Comparison of ENCODE assay signal across 8 cellular contexts in the genomic region with DNA sequence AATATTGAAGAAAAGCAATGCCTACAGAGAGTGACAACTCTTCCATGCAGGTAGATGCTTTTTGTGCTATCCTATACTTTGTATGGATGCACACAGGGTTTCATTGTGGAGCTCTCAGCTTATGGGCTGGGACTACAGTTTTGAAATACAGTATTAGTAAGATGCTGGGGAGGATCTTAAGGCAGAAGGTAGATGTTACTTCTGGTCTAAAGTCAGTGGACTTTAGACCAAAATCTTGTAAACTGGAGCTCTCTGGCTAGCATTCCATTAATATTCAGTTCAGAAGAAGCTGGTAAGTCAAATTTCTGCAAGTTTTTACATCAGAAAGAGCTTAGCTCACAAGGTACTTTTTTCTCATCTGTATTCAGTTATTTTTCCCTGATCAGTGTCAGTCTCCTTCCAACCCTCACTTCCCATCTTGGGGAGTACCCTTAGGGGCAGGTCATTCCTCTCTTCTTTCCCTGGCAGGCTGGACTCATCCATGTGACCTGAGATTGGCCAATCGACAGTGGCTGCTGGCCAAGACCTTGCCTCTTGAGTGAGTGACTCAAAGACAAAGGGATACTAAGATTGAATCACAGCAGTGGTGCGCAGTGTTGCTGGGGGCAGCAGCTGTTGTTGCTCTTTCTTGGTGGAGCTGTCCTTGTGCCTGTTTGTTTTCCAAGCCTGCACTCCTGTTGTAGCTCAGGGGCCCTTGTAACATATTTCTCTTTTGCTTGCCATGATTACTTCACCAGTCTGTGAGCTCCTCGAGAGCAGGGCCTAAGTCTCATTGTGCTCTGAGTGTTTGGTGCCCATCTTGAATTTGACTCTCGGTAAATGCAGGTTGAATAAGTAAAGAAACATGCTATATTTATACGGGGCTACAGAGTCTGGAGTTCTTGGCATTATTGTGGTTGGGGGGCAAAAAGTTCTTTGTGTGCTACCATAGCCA. TPM values are rescaled to one million over a fixed set of nuclear protein-coding genes. Genes with fewer than 3 reads are reported as not detected.
DNase-seq lines count a peak whose midpoint lies in the region; ATAC-seq and TF ChIP-seq lines count a peak whose summit lies in the region.

No MANE protein-coding gene starts in this region.

- H3K4ac ChIP-seq in neuronal stem cell (ENCODE audit: low read length): no peak overlapping the region

- H3K9me3 ChIP-seq in HAP-1 (no peaks in the 10 kb centered on the region), NT2/D1 (ENCODE audit: insufficient read depth, low read length) (peaks cover 10% of the 10 kb centered on the region; the same call in 1 of the 2 replicates), neuronal stem cell (replicated peaks in 1 of 2; ENCODE audit: control insufficient read depth in 2 of 2, insufficient read depth in 1 of 2, low read depth in 1 of 2, low read length in 2 of 2) (peaks cover 0 to 7% of the 10 kb centered on the region in 2 donors), transverse colon (no peaks in the 10 kb centered on the region)

- no peak for TF ChIP-seq EP300 in transverse colon (IDR thresholded peaks at IDR 0.05; ENCODE audit: low read depth)

- H3K18ac ChIP-seq in neuronal stem cell (ENCODE audit: low read length): peak overlapping the region; percentile 86

- in situ Hi-C loops in HAP-1 (cut with MboI; ENCODE audit: low sequenced_read_pairs) (no loop called here), transverse colon (cut with MboI; ENCODE audit: low pct_ligation_motif_present in 1 of 4, low pct_unique_long_range_greater_than_20kb in 1 of 4, low sequenced_read_pairs in 3 of 4) (no loop called here)

- H3K27me3 ChIP-seq in HAP-1 (ENCODE audit: low read depth): no peaks in the 10 kb centered on the region
- peaks cover 8% of the 10 kb centered on the region for H3K27me3 ChIP-seq in NT2/D1 (ENCODE audit: insufficient read depth, insufficient read length)
- no peaks in the 10 kb centered on the region for H3K27me3 ChIP-seq in neuronal stem cell (ENCODE audit: control insufficient read depth in 3 of 3, insufficient read depth in 3 of 3, low read depth in 1 of 3, low read length in 3 of 3)
- no peaks in the 10 kb centered on the region for H3K27me3 ChIP-seq in transverse colon

- TF ChIP-seq POLR2A in transverse colon (IDR thresholded peaks at IDR 0.05): peak; percentile 49

- H4K91ac ChIP-seq in neuronal stem cell (ENCODE audit: low read depth, low read length, poor library complexity): no peak overlapping the region

- peak overlapping the region; percentile 41 for H3K4me2 ChIP-seq in neuronal stem cell (ENCODE audit: insufficient read depth, low read length, poor library complexity, severe bottlenecking)

- peak overlapping the region; percentile 92 for H2AFZ ChIP-seq in neuronal stem cell (ENCODE audit: low read length)

- intact Hi-C loops in transverse colon (cut with DNase I; ENCODE audit: low total_unique reads): no loop called here

- H3K36me3 ChIP-seq in HAP-1 (replicated peaks): no peaks in the 10 kb centered on the region; the same call in 1 of the 2 replicates
- H3K36me3 ChIP-seq in NT2/D1 (ENCODE audit: insufficient read depth, insufficient read length, low read length): peaks cover 5% of the 10 kb centered on the region
- H3K36me3 ChIP-seq in neuronal stem cell (replicated peaks in 1 of 2; ENCODE audit: control insufficient read depth in 2 of 2, insufficient read depth in 2 of 2, low read length in 2 of 2): peaks cover 0 to 11% of the 10 kb centered on the region in 2 donors
- no peaks in the 10 kb centered on the region for H3K36me3 ChIP-seq in transverse colon

- TF ChIP-seq CTCF in AG10803 (conservative IDR thresholded peaks at IDR 0.05; ENCODE audit: low read length) (no peak), transverse colon (IDR thresholded peaks at IDR 0.05) (no peak)

- no peaks in the 10 kb centered on the region for H3K79me1 ChIP-seq in neuronal stem cell (ENCODE audit: low read depth, low read length)

- no CpG with 5 or more reads among the region's 5 CpGs for WGBS in neuronal stem cell (ENCODE audit: extremely low coverage in 2 of 2, insufficient read length in 2 of 2, insufficient replicate concordance in 1 of 2), 2 donors
- whole genome bisulfite sequencing in transverse colon (ENCODE audit: low coverage in 1 of 2), 2 donors: 56 to 67% methylated on average over 1 to 5 of the region's 5 CpGs

- H3K14ac ChIP-seq in neuronal stem cell (ENCODE audit: low read length): no peak overlapping the region

- ATAC-seq in GM21717 (IDR thresholded peaks at IDR 0.05; ENCODE audit: unreplicated experiment): no peak

- no peak overlapping the region for H2AK5ac ChIP-seq in neuronal stem cell (ENCODE audit: low read depth, low read length)

- no peak overlapping the region for H4K8ac ChIP-seq in neuronal stem cell (ENCODE audit: low read depth, low read length)

- H3K23ac ChIP-seq in neuronal stem cell (ENCODE audit: low read depth, low read length, poor library complexity): no peak overlapping the region

- H2BK120ac ChIP-seq in neuronal stem cell (ENCODE audit: low read depth, low read length): no peak overlapping the region

- no peak overlapping the region for H2BK5ac ChIP-seq in neuronal stem cell (ENCODE audit: low read length)

- H2BK15ac ChIP-seq in neuronal stem cell (ENCODE audit: low read length): no peak overlapping the region

- peaks cover 15% of the 10 kb centered on the region for H3K4me1 ChIP-seq in HAP-1
- peaks cover 6% of the 10 kb centered on the region for H3K4me1 ChIP-seq in NT2/D1 (ENCODE audit: insufficient read depth, insufficient read length)
- peaks cover 10 to 25% of the 10 kb centered on the region in 2 donors for H3K4me1 ChIP-seq in neuronal stem cell (ENCODE audit: control insufficient read depth in 2 of 2, insufficient read depth in 1 of 2, low read depth in 1 of 2, low read length in 2 of 2)
- H3K4me1 ChIP-seq in transverse colon: peaks cover 23 to 59% (median 33%) of the 10 kb centered on the region in 4 donors

- H2BK12ac ChIP-seq in neuronal stem cell (ENCODE audit: low read length): no peak overlapping the region

- H3K9ac ChIP-seq in NT2/D1 (ENCODE audit: insufficient read length, low read depth) (peak overlapping the region; percentile 24), neuronal stem cell (ENCODE audit: low read depth, low read length, poor library complexity) (no peak overlapping the region)

- peak; percentile 99 for DNase-seq in AG10803 (ENCODE audit: low read depth)
- peak; percentile 60 to 78 for DNase-seq in HAP-1 (ENCODE audit: low spot score in 2 of 2)
- DNase-seq in NT2/D1 (ENCODE audit: low read depth, low spot score): peak; percentile 75
- DNase-seq in activated naive CD4-positive, alpha-beta T cell treated with anti-CD3 and anti-CD28 coated beads, Interleukin-2, amount 50 U/mL, for 16 hours: peak; percentile 28
- DNase-seq in glomerular endothelial cell (ENCODE audit: extremely low read depth, low read depth, low spot score): peak; percentile 90
- DNase-seq in neuronal stem cell (ENCODE audit: low spot score): peak; percentile 61
- peak; percentile 87 for DNase-seq in transverse colon

- H3K27ac ChIP-seq in neuronal stem cell (replicated peaks; ENCODE audit: low read length): peak overlapping the region; percentile 56
- H3K27ac ChIP-seq in transverse colon: peak overlapping the region; percentile 84 to 98 (median 90)

- H3K4me3 ChIP-seq in AG10803 (ENCODE audit: low read length): no peak overlapping the region
- no peak overlapping the region for H3K4me3 ChIP-seq in HAP-1
- no peak overlapping the region for H3K4me3 ChIP-seq in NT2/D1 (ENCODE audit: insufficient read length, low read depth)
- H3K4me3 ChIP-seq in neuronal stem cell (ENCODE audit: low read length in 2 of 2): peak overlapping the region in 1 of 2 donors; percentile 30
- no peak overlapping the region for H3K4me3 ChIP-seq in transverse colon

RNA-seq across cellular contexts. Expression of gene PHF20, which starts 2.8 kb away (rescaled TPM):
- total RNA-seq in glomerular endothelial cell (46.6 and 47.0 TPM in 2 replicates), transverse colon (10 to 100 TPM; 20.6 to 88.6 (median 43.1) TPM)
- polyA plus RNA-seq in neuronal stem cell (2013, experiment 1 of 2): 40.4 TPM
- 40.5 TPM for polyA plus RNA-seq in neuronal stem cell (2013, experiment 2 of 2)

RNA-seq across cellular contexts. Expression of gene RBM39, which starts 26.9 kb away (rescaled TPM):
- total RNA-seq in glomerular endothelial cell (134 and 187 TPM in 2 replicates), transverse colon (100 to 1,000 TPM; 264 to 721 (median 416) TPM)
- 204 TPM for polyA plus RNA-seq in neuronal stem cell (2013, experiment 1 of 2)
- polyA plus RNA-seq in neuronal stem cell (2013, experiment 2 of 2): 207 TPM

Comparison
In these comparisons a context has a peak if more than half of its experiments do, and no peak if none do; other contexts are left out.
1. DNase-seq: peak in every context shown above with its lines; median percentile 99 in AG10803; 90 in glomerular endothelial cell; 87 in transverse colon; 75 in NT2/D1; 69 in HAP-1; 61 in neuronal stem cell; 28 in activated naive CD4-positive, alpha-beta T cell treated with anti-CD3 and anti-CD28 coated beads, Interleukin-2, amount 50 U/mL, for 16 hours.